7 cellular contexts compared by ENCODE assay signal in genomic region chr19:1445185-1445931, GRCh38.
DNase-seq lines count a peak whose midpoint lies in the region; ATAC-seq and TF ChIP-seq lines count a peak whose summit lies in the region.

No MANE protein-coding gene starts in this region.

- H3K4me1 ChIP-seq in muscle layer of colon (ENCODE audit: insufficient read depth, low read length) = peaks cover 8% of the 10 kb centered on the region

- TF ChIP-seq POLR2A in erythroblast (IDR thresholded peaks at IDR 0.05; ENCODE audit: low read length) = no peak

- H3K4me3 ChIP-seq in muscle layer of colon (ENCODE audit: low read depth in 1 of 2, low read length in 2 of 2) = peak overlapping the region; percentile 25 to 27

- ATAC-seq in HG03066 (IDR thresholded peaks at IDR 0.05; ENCODE audit: low read depth, unreplicated experiment) = peak; percentile 79

- H3K27me3 ChIP-seq in muscle layer of colon (ENCODE audit: control insufficient read depth in 1 of 2, insufficient read depth in 2 of 2, low read length in 2 of 2) = peaks cover 23 to 53% of the 10 kb centered on the region in 2 donors

- no peaks in the 10 kb centered on the region for H3K9me3 ChIP-seq in muscle layer of colon (ENCODE audit: low read length)

- DNase-seq in NCI-H774 (lab: John Stamatoyannopoulos, UW) = peak; percentile 48
- DNase-seq in activated T-cell treated with anti-CD3 and anti-CD28 coated beads for 24 hours (ENCODE audit: low read depth) = peak; percentile 72
- peak; percentile 72 to 85 for DNase-seq in erythroblast (lab: John Stamatoyannopoulos, UW)
- DNase-seq in stimulated activated CD8-positive, alpha-beta memory T cell treated with anti-CD3 and anti-CD28 coated beads, Interleukin-7, amount 100 ng/mL, for 1 hour (ENCODE audit: low read depth in 2 of 2) = peak; percentile 46 to 54

- TF ChIP-seq CTCF in GM12874 (IDR thresholded peaks at IDR 0.05; ENCODE audit: insufficient read depth, low read depth, low read length) = peak; percentile 98

- H3K27ac ChIP-seq in muscle layer of colon (ENCODE audit: low read depth, low read length) = no peak overlapping the region

- no peak overlapping the region for H3K9ac ChIP-seq in muscle layer of colon (ENCODE audit: low read length)

- peaks cover 14% of the 10 kb centered on the region for H3K36me3 ChIP-seq in muscle layer of colon (ENCODE audit: insufficient read depth, low read length)
